Comparison of ENCODE assay signal across 26 cellular contexts in genomic region chr2:28263690-28264089, GRCh38.
DNase-seq lines count a peak whose midpoint lies in the region; FAIRE-seq and TF ChIP-seq lines count a peak whose summit lies in the region.
"Had no signal": no experiment of that assay in that cellular context is flagged by ENCODE, and none has a peak within 500 bp of the region (broad histone marks: within the 10 kb centered on the region; RNA-seq: fewer than 3 reads in every experiment).

No MANE protein-coding gene starts in this region.

- no peaks in the 10 kb centered on the region for H3K9me2 ChIP-seq in hepatocyte (replicated peaks; ENCODE audit: insufficient read depth)

- no peaks in the 10 kb centered on the region for H3K27me3 ChIP-seq in hepatocyte
- no peaks in the 10 kb centered on the region for H3K27me3 ChIP-seq in neural progenitor cell
- H3K27me3 ChIP-seq: MG63 had no signal

- peaks cover 2% of the 10 kb centered on the region for H3K27me3 Mint-ChIP-seq in neural progenitor cell (ENCODE audit: insufficient read depth, low read depth)

- H3K36me3 Mint-ChIP-seq in neural progenitor cell, result peaks cover 9% of the 10 kb centered on the region

- no peak overlapping the region for H2AFZ ChIP-seq in hepatocyte
- H2AFZ ChIP-seq in neural progenitor cell (replicated peaks), result no peak overlapping the region

- H3K79me2 ChIP-seq in hepatocyte (no peaks in the 10 kb centered on the region), neural progenitor cell (ENCODE audit: low read depth) (no peaks in the 10 kb centered on the region)

- H3K36me3 ChIP-seq in hepatocyte (replicated peaks; ENCODE audit: insufficient read depth, low read depth) (no peaks in the 10 kb centered on the region), neural progenitor cell (no peaks in the 10 kb centered on the region)
- H3K36me3 ChIP-seq: MG63 had no signal

- peaks cover 12% of the 10 kb centered on the region for H3K4me1 Mint-ChIP-seq in neural progenitor cell

- peaks cover 15% of the 10 kb centered on the region for H3K4me1 ChIP-seq in hepatocyte (ENCODE audit: insufficient read depth)
- peaks cover 28% of the 10 kb centered on the region for H3K4me1 ChIP-seq in neural progenitor cell

- H3F3A ChIP-seq in neural progenitor cell (ENCODE audit: low read depth), result peaks cover 13% of the 10 kb centered on the region

- TF ChIP-seq CTCF in hepatocyte (IDR thresholded peaks at IDR 0.05; ENCODE audit: poor library complexity), result no peak
- TF ChIP-seq CTCF in neural progenitor cell (IDR thresholded peaks at IDR 0.05), result no peak

- 56% methylated on average over 5 of the region's 5 CpGs for WGBS in hepatocyte (ENCODE audit: low lambda C conversion rate, missing lambda C conversion rate)

- H3K4me2 ChIP-seq in hepatocyte (no peak overlapping the region), neural progenitor cell (peak overlapping the region; percentile 64)

- H3K9ac ChIP-seq in neural progenitor cell, result no peak overlapping the region

- H4K20me1 ChIP-seq in hepatocyte (ENCODE audit: insufficient read depth, poor library complexity, severe bottlenecking) (no peaks in the 10 kb centered on the region), neural progenitor cell (ENCODE audit: low read depth) (no peaks in the 10 kb centered on the region)

- peaks cover 3% of the 10 kb centered on the region for H3K9me3 Mint-ChIP-seq in neural progenitor cell
- H3K9me3 Mint-ChIP-seq: CD8-positive, alpha-beta T cell; HFFc6; T-helper 1 cell treated with Interleukin-12 subunit alpha and Interleukin-12 subunit beta and Interleukin-4 antibody, amounts not matched to agents 30 μg/mL and 1 μg/mL, for 36 hours had no signal

- H3K27ac Mint-ChIP-seq in neural progenitor cell, result no peak overlapping the region
- H3K27ac Mint-ChIP-seq: CD8-positive, alpha-beta T cell; HFFc6; T-helper 1 cell treated with Interleukin-12 subunit alpha and Interleukin-12 subunit beta and Interleukin-4 antibody, amounts not matched to agents 30 μg/mL and 1 μg/mL, for 36 hours had no signal

- H3K9me3 ChIP-seq in hepatocyte (ENCODE audit: low read depth) (no peaks in the 10 kb centered on the region), neural progenitor cell (ENCODE audit: low read depth) (no peaks in the 10 kb centered on the region)

- DNase-seq in NCI-H1417 (lab: John Stamatoyannopoulos, UW) (peak in 2 of 3 experiments; percentile 16 to 57), NCI-H1417 treated with DMSO at 0.1 percent for 48 hours (lab: John Stamatoyannopoulos, UW) (no peak), HTR-8/SVneo (ENCODE audit: insufficient read length, low spot score) (no peak), hepatocyte (ENCODE audit: low spot score) (peak; percentile 32), neural progenitor cell (ENCODE audit: low spot score) (peak; percentile 69), NCI-H446 treated with DMSO at 0.1 percent for 48 hours (lab: John Stamatoyannopoulos, UW) (no peak), islet precursor cell (no peak)
- no peak for DNase-seq in activated effector memory CD4-positive, alpha-beta T cell treated with anti-CD3 and anti-CD28 coated beads, Interleukin-2, amount 50 U/mL, for 16 hours
- DNase-seq: 8988T; AML-193; C1 segment of cervical spinal cord; CD8-positive, alpha-beta T cell; DMS153; HFFc6; MG63; NCI-H2029 treated with DMSO at 0.1 percent for 48 hours; NCI-H2171 treated with DMSO at 0.1 percent for 48 hours; NCI-H446; NCI-H774; OCI-M1 had no signal

- no peak overlapping the region for H3K4me3 ChIP-seq in hepatocyte
- peak overlapping the region; percentile 21 for H3K4me3 ChIP-seq in neural progenitor cell
- H3K4me3 ChIP-seq: K562, MG63 had no signal

- peak; percentile 62 for FAIRE-seq in HTR-8/SVneo (lab: Jason Lieb, UNC)
- FAIRE-seq: G401.6, GM12892, GM18507, GM19239, K562 had no signal

- no peak overlapping the region for H3K4me3 Mint-ChIP-seq in neural progenitor cell
- H3K4me3 Mint-ChIP-seq: CD8-positive, alpha-beta T cell; HFFc6; T-helper 1 cell treated with Interleukin-12 subunit alpha and Interleukin-12 subunit beta and Interleukin-4 antibody, amounts not matched to agents 30 μg/mL and 1 μg/mL, for 36 hours had no signal

- H3K27ac ChIP-seq in hepatocyte, result peak overlapping the region; percentile 2
- peak overlapping the region; percentile 3 for H3K27ac ChIP-seq in neural progenitor cell

Comparison
In these comparisons a context has a peak if more than half of its experiments do, and no peak if none do; other contexts are left out.
1. DNase-seq: peak in NCI-H1417 (2 of 3), hepatocyte (single experiment) and neural progenitor cell (single experiment); none in NCI-H1417 treated with DMSO at 0.1 percent for 48 hours (single experiment), HTR-8/SVneo (single experiment), NCI-H446 treated with DMSO at 0.1 percent for 48 hours (single experiment), activated effector memory CD4-positive, alpha-beta T cell treated with anti-CD3 and anti-CD28 coated beads, Interleukin-2, amount 50 U/mL, for 16 hours (single experiment) and islet precursor cell (single experiment).